ENCODE assay signal across 9 cellular contexts in genomic region chr17:31493656-31494155, GRCh38.
DNase-seq lines count a peak whose midpoint lies in the region; ATAC-seq and TF ChIP-seq lines count a peak whose summit lies in the region.
"Had no signal": no experiment of that assay in that cellular context is flagged by ENCODE, and none has a peak within 500 bp of the region (broad histone marks: within the 10 kb centered on the region; RNA-seq: fewer than 3 reads in every experiment).

No MANE protein-coding gene starts in this region.

- H3K4me2 ChIP-seq in OCI-LY3 (ENCODE audit: low read length): peak overlapping the region; percentile 70

- H3K27me3 Mint-ChIP-seq in effector memory CD8-positive, alpha-beta T cell: no peaks in the 10 kb centered on the region

- H3K27ac ChIP-seq in OCI-LY3 (ENCODE audit: low read length): no peak overlapping the region; the same call in 1 of the 2 replicates
- no peak overlapping the region for H3K27ac ChIP-seq in rectal smooth muscle tissue (ENCODE audit: low read depth, low read length)

- no peak overlapping the region for H3K9ac ChIP-seq in OCI-LY3 (ENCODE audit: low read length)
- H3K9ac ChIP-seq in rectal smooth muscle tissue (ENCODE audit: low read length): no peak overlapping the region

- no peaks in the 10 kb centered on the region for H3K9me3 ChIP-seq in OCI-LY3 (ENCODE audit: insufficient read depth, low read length)

- H3K4me1 ChIP-seq in OCI-LY3 (ENCODE audit: low read length): peaks cover 56% of the 10 kb centered on the region
- H3K4me1 ChIP-seq in rectal smooth muscle tissue (ENCODE audit: control insufficient read depth, insufficient read depth, low read length): no peaks in the 10 kb centered on the region

- peak overlapping the region; percentile 42 for H3K4me3 ChIP-seq in OCI-LY3 (ENCODE audit: low read length)
- peak overlapping the region; percentile 22 for H3K4me3 ChIP-seq in rectal smooth muscle tissue (ENCODE audit: low read length)

- no peak for TF ChIP-seq CTCF in OCI-LY3 (IDR thresholded peaks at IDR 0.05; ENCODE audit: low read depth, low read length)

- peak in 1 of 3 experiments; percentile 26 for DNase-seq in effector memory CD8-positive, alpha-beta T cell
- no peak for DNase-seq in NCI-H2081 (lab: John Stamatoyannopoulos, UW)
- no peak for DNase-seq in GDM1 (lab: John Stamatoyannopoulos, UW)
- no peak for DNase-seq in mesenteric fat pad (ENCODE audit: low spot score)
- DNase-seq: NCI-H1694 treated with DMSO at 0.1 percent for 48 hours had no signal

- peaks cover 26% of the 10 kb centered on the region for H3K36me3 Mint-ChIP-seq in effector memory CD8-positive, alpha-beta T cell (ENCODE audit: insufficient read depth)

- H2AFZ ChIP-seq in OCI-LY3 (ENCODE audit: low read depth, low read length): no peak overlapping the region

- peak; percentile 6 for ATAC-seq in GM18861 (IDR thresholded peaks at IDR 0.05; ENCODE audit: unreplicated experiment)
- peak; percentile 5 for ATAC-seq in effector memory CD8-positive, alpha-beta T cell (replicated peaks)
- no peak for ATAC-seq in HG03097 (IDR thresholded peaks at IDR 0.05; ENCODE audit: low FRiP score, unreplicated experiment)

- peaks cover 4% of the 10 kb centered on the region; the same call in 1 of the 2 replicates for H4K20me1 ChIP-seq in OCI-LY3 (ENCODE audit: insufficient read depth, low read length)

- no peaks in the 10 kb centered on the region for H3K9me3 Mint-ChIP-seq in effector memory CD8-positive, alpha-beta T cell

- peaks cover 26% of the 10 kb centered on the region for H3K79me2 ChIP-seq in OCI-LY3 (ENCODE audit: low read length)

- H3K4me3 Mint-ChIP-seq in effector memory CD8-positive, alpha-beta T cell: peak overlapping the region; percentile 82 to 90

- peak overlapping the region; percentile 91 to 95 for H3K27ac Mint-ChIP-seq in effector memory CD8-positive, alpha-beta T cell

- no peaks in the 10 kb centered on the region for H3K36me3 ChIP-seq in OCI-LY3 (replicated peaks; ENCODE audit: low read depth, low read length)
- H3K36me3 ChIP-seq in rectal smooth muscle tissue (ENCODE audit: control insufficient read depth, insufficient read depth, low read length): no peaks in the 10 kb centered on the region

- 0 out of 2 replicates have a peak, but pooled peaks cover 4% of the 10 kb centered on the region for H3K27me3 ChIP-seq in OCI-LY3 (ENCODE audit: low read depth, low read length)
- H3K27me3 ChIP-seq in rectal smooth muscle tissue (ENCODE audit: control insufficient read depth, insufficient read depth, low read length): no peaks in the 10 kb centered on the region

- H3K4me1 Mint-ChIP-seq in effector memory CD8-positive, alpha-beta T cell (ENCODE audit: low read depth in 2 of 2): peaks cover 81 to 87% of the 10 kb centered on the region in 2 donors
